Comparison of ENCODE assay signal across 10 cellular contexts in the genomic region with DNA sequence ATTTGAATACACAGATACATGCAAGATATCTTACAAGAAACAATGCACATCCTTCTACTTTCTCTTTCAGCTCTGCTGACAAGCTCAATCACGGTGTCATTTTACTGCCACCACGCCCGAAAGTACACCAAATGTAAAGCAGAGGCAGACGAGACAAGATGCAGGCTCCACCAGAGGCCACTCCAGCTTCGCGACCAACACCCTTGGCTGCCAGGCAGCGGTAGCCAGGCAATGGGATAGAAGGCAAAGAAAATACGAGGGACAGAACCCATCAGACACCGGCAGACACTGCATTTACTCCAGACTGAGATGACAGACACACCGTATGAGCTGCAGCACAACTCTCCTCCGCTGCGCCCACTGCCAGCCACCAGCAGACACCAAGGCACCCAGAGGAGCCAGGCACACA. TPM values are rescaled to one million over a fixed set of nuclear protein-coding genes. Genes with fewer than 3 reads are reported as not detected.
DNase-seq lines count a peak whose midpoint lies in the region; ATAC-seq and TF ChIP-seq lines count a peak whose summit lies in the region.
"Had no signal": no experiment of that assay in that cellular context is flagged by ENCODE, and none has a peak within 500 bp of the region (broad histone marks: within the 10 kb centered on the region; RNA-seq: fewer than 3 reads in every experiment).

No MANE protein-coding gene starts in this region.

- H3K4me1 ChIP-seq in smooth muscle cell (ENCODE audit: low read depth) = no peaks in the 10 kb centered on the region

- peak overlapping the region; percentile 83 for H3K27ac ChIP-seq in layer of hippocampus (ENCODE audit: low read depth, low read length)
- H3K27ac ChIP-seq in smooth muscle cell (ENCODE audit: low read depth) = peak overlapping the region; percentile 52

- no peaks in the 10 kb centered on the region for H3K9me3 Mint-ChIP-seq in activated CD4-positive, alpha-beta T cell treated with anti-CD3 and anti-CD28 coated beads, Interleukin-2, amount 10 ng/mL, durations not matched to agents 7 days and 5 days
- H3K9me3 Mint-ChIP-seq in activated CD8-positive, alpha-beta T cell treated with anti-CD3 and anti-CD28 coated beads for 36 hours = no peaks in the 10 kb centered on the region

- peaks cover 45% of the 10 kb centered on the region for H3K36me3 Mint-ChIP-seq in activated CD4-positive, alpha-beta T cell treated with anti-CD3 and anti-CD28 coated beads, Interleukin-2, amount 10 ng/mL, durations not matched to agents 7 days and 5 days (ENCODE audit: low read depth)
- peaks cover 55% of the 10 kb centered on the region for H3K36me3 Mint-ChIP-seq in activated CD8-positive, alpha-beta T cell treated with anti-CD3 and anti-CD28 coated beads for 36 hours (ENCODE audit: low read depth)

- H3K79me2 ChIP-seq in smooth muscle cell (ENCODE audit: low read depth) = peaks cover 50% of the 10 kb centered on the region

- no peak overlapping the region for H3K4me3 Mint-ChIP-seq in activated CD4-positive, alpha-beta T cell treated with anti-CD3 and anti-CD28 coated beads, Interleukin-2, amount 10 ng/mL, durations not matched to agents 7 days and 5 days
- no peak overlapping the region for H3K4me3 Mint-ChIP-seq in activated CD8-positive, alpha-beta T cell treated with anti-CD3 and anti-CD28 coated beads for 36 hours

- no peak for DNase-seq in activated CD4-positive, alpha-beta T cell treated with anti-CD3 and anti-CD28 coated beads, Interleukin-2, amount 10 ng/mL, durations not matched to agents 7 days and 5 days
- DNase-seq in activated CD4-positive, alpha-beta T cell treated with anti-CD3 and anti-CD28 coated beads, Interleukin-2, amount 50 U/mL, for 4 hours = no peak
- no peak for DNase-seq in activated CD8-positive, alpha-beta T cell treated with anti-CD3 and anti-CD28 coated beads for 36 hours
- DNase-seq in smooth muscle cell (lab: John Stamatoyannopoulos, UW; ENCODE audit: unreplicated experiment) (no peak), NCI-H2107 treated with DMSO at 0.1 percent for 48 hours (lab: John Stamatoyannopoulos, UW; ENCODE audit: unreplicated experiment) (no peak)
- DNase-seq: IMR-90, NCI-H526 treated with DMSO at 0.1 percent for 48 hours had no signal

- no peaks in the 10 kb centered on the region for H3K27me3 Mint-ChIP-seq in activated CD4-positive, alpha-beta T cell treated with anti-CD3 and anti-CD28 coated beads, Interleukin-2, amount 10 ng/mL, durations not matched to agents 7 days and 5 days
- H3K27me3 Mint-ChIP-seq in activated CD8-positive, alpha-beta T cell treated with anti-CD3 and anti-CD28 coated beads for 36 hours = no peaks in the 10 kb centered on the region

- no peak overlapping the region for H3K4me3 ChIP-seq in smooth muscle cell

- CTCF ChIA-PET in activated CD4-positive, alpha-beta T cell treated with anti-CD3 and anti-CD28 coated beads, Interleukin-2, amount 10 ng/mL, durations not matched to agents 7 days and 5 days (lab: Charles Lee) = no interaction called here
- CTCF ChIA-PET in activated CD8-positive, alpha-beta T cell treated with anti-CD3 and anti-CD28 coated beads for 36 hours (lab: Charles Lee) = interaction anchor here (1.5 kb wide), 1 partner anchor 8 kb away, joined by 5 read pairs; no protein-coding TSS in a partner anchor

- peaks cover 22% of the 10 kb centered on the region for H3K4me1 Mint-ChIP-seq in activated CD4-positive, alpha-beta T cell treated with anti-CD3 and anti-CD28 coated beads, Interleukin-2, amount 10 ng/mL, durations not matched to agents 7 days and 5 days
- peaks cover 48% of the 10 kb centered on the region for H3K4me1 Mint-ChIP-seq in activated CD8-positive, alpha-beta T cell treated with anti-CD3 and anti-CD28 coated beads for 36 hours (ENCODE audit: low read depth)

- POLR2A ChIA-PET in activated CD4-positive, alpha-beta T cell treated with anti-CD3 and anti-CD28 coated beads, Interleukin-2, amount 10 ng/mL, durations not matched to agents 7 days and 5 days (lab: Charles Lee) = interaction anchor here (0.6 kb wide), 1 partner anchor 9 kb away, joined by 3 read pairs; no protein-coding TSS in a partner anchor
- POLR2A ChIA-PET in activated CD8-positive, alpha-beta T cell treated with anti-CD3 and anti-CD28 coated beads for 36 hours (lab: Charles Lee) = interaction anchor here (1.4 kb wide), 1 partner anchor 8 kb away, joined by 3 read pairs; no protein-coding TSS in a partner anchor

- H3K27ac Mint-ChIP-seq in activated CD4-positive, alpha-beta T cell treated with anti-CD3 and anti-CD28 coated beads, Interleukin-2, amount 10 ng/mL, durations not matched to agents 7 days and 5 days = peak overlapping the region; percentile 65
- H3K27ac Mint-ChIP-seq in activated CD8-positive, alpha-beta T cell treated with anti-CD3 and anti-CD28 coated beads for 36 hours = peak overlapping the region; percentile 63

- H3F3A ChIP-seq in smooth muscle cell (ENCODE audit: low read depth) = peaks cover 29% of the 10 kb centered on the region

- intact Hi-C loops in activated CD8-positive, alpha-beta T cell treated with anti-CD3 and anti-CD28 coated beads for 36 hours (cut with micrococcal nuclease) = no loop called here

- H3K36me3 ChIP-seq in smooth muscle cell (ENCODE audit: low read depth) = peaks cover 18% of the 10 kb centered on the region

- H3K27me3 ChIP-seq in layer of hippocampus (ENCODE audit: control insufficient read depth, insufficient read depth, low read length) = no peaks in the 10 kb centered on the region
- no peaks in the 10 kb centered on the region for H3K27me3 ChIP-seq in smooth muscle cell (ENCODE audit: low read depth)

- TF ChIP-seq CTCF in activated CD8-positive, alpha-beta T cell treated with anti-CD3 and anti-CD28 coated beads for 36 hours (IDR thresholded peaks at IDR 0.05) = no peak
- TF ChIP-seq CTCF in smooth muscle cell (IDR thresholded peaks at IDR 0.05; ENCODE audit: borderline replicate concordance, insufficient read depth, poor library complexity, severe bottlenecking) = no peak

- H3K9me3 ChIP-seq in smooth muscle cell (replicated peaks; ENCODE audit: low read depth) = no peaks in the 10 kb centered on the region

- no peak for ATAC-seq in activated CD8-positive, alpha-beta T cell treated with anti-CD3 and anti-CD28 coated beads for 36 hours
- ATAC-seq in HG02938 (IDR thresholded peaks at IDR 0.05; ENCODE audit: unreplicated experiment) (no peak), GM19397 (IDR thresholded peaks at IDR 0.05; ENCODE audit: unreplicated experiment) (no peak)

- H4K20me1 ChIP-seq in smooth muscle cell (ENCODE audit: low read depth) = peaks cover 91% of the 10 kb centered on the region

- WGBS in smooth muscle cell (ENCODE audit: low lambda C conversion rate) = 81% methylated on average over 12 of the region's 12 CpGs

- no peak overlapping the region for H3K4me2 ChIP-seq in smooth muscle cell

- H3K9ac ChIP-seq in smooth muscle cell (ENCODE audit: low read depth) = no peak overlapping the region

- no peak overlapping the region for H2AFZ ChIP-seq in smooth muscle cell (ENCODE audit: low read depth)

RNA-seq across cellular contexts. Expression of gene USP22, which starts 41.0 kb away (rescaled TPM):
- 100 to 1,000 TPM; 147 to 162 TPM for total RNA-seq in activated CD4-positive, alpha-beta T cell treated with anti-CD3 and anti-CD28 coated beads, Interleukin-2, amount 10 ng/mL, durations not matched to agents 7 days and 5 days
- total RNA-seq in activated CD8-positive, alpha-beta T cell treated with anti-CD3 and anti-CD28 coated beads for 36 hours = 100 to 1,000 TPM; 149 to 153 TPM
- 136 and 151 TPM in 2 replicates for total RNA-seq in smooth muscle cell
- 79.3 and 85.1 TPM in 2 replicates for polyA plus RNA-seq in smooth muscle cell
